In genomic region chr14:49868720-49869114, GRCh38 we compare ENCODE assay signal across 8 cellular contexts. TPM values are rescaled to one million over a fixed set of nuclear protein-coding genes. Genes with fewer than 3 reads are reported as not detected.
DNase-seq lines count a peak whose midpoint lies in the region; ATAC-seq and TF ChIP-seq lines count a peak whose summit lies in the region.

No MANE protein-coding gene starts in this region.

- DNase-seq in PC-3, result no peak
- DNase-seq in epithelial cell of esophagus (ENCODE audit: low read depth), result no peak
- peak; percentile 32 for DNase-seq in pons (ENCODE audit: low spot score)
- DNase-seq in stimulated activated CD4-positive, alpha-beta T cell treated with anti-CD3 and anti-CD28 coated beads, Interleukin-12 subunit alpha, Interleukin-12 subunit beta, amount 100 ng/mL, for 4 hours, result no peak
- no peak for DNase-seq in NCI-H2171 (lab: John Stamatoyannopoulos, UW)

- POLR2A ChIA-PET in PC-3 (lab: Charles Lee; ENCODE audit: unreplicated experiment), result interaction anchor here (0.7 to 1.4 kb wide), 12 partner anchors 20 to 270 kb away, joined by 3 to 22 read pairs (median 6); partner anchors contain the start of genes ARF6 and LRR1

- H3K4me2 ChIP-seq in DOHH2 (ENCODE audit: low read length) (peak overlapping the region; percentile 91), PC-3 (ENCODE audit: low read length) (peak overlapping the region; percentile 82)

- TSS peak; percentile 40 for BruUV-seq in PC-3 (replicated peaks; lab: Mats Ljungman, UMichigan)

- peak overlapping the region; percentile 48 for H3K9ac ChIP-seq in PC-3 (ENCODE audit: low read length)

- H3K27me3 ChIP-seq in DOHH2 (ENCODE audit: control insufficient read depth, low read length), result no peaks in the 10 kb centered on the region
- no peaks in the 10 kb centered on the region for H3K27me3 ChIP-seq in PC-3 (ENCODE audit: low read length)

- no peaks in the 10 kb centered on the region for H4K20me1 ChIP-seq in DOHH2 (ENCODE audit: control insufficient read depth, insufficient read depth, low read depth, low read length)
- no peaks in the 10 kb centered on the region for H4K20me1 ChIP-seq in PC-3 (ENCODE audit: low read length)

- H3F3A ChIP-seq in DOHH2 (ENCODE audit: control insufficient read depth, insufficient read depth) (peaks cover 35% of the 10 kb centered on the region), PC-3 (ENCODE audit: low read length, unreplicated experiment) (no peaks in the 10 kb centered on the region)

- H3K9me3 ChIP-seq in DOHH2 (ENCODE audit: control insufficient read depth, insufficient read depth, low read length) (no peaks in the 10 kb centered on the region), PC-3 (ENCODE audit: low read length) (no peaks in the 10 kb centered on the region)

- H3K36me3 ChIP-seq in DOHH2 (ENCODE audit: control insufficient read depth, low read length) (no peaks in the 10 kb centered on the region), PC-3 (ENCODE audit: low read depth, low read length) (no peaks in the 10 kb centered on the region)

- H3K4me1 ChIP-seq in DOHH2 (ENCODE audit: control insufficient read depth, low read length) (peaks cover 64% of the 10 kb centered on the region), PC-3 (ENCODE audit: insufficient read depth, low read length) (peaks cover 27% of the 10 kb centered on the region)

- ATAC-seq in PC-3 (no peak), HG02642 (IDR thresholded peaks at IDR 0.05; ENCODE audit: poor library complexity, unreplicated experiment) (no peak), HG03342 (IDR thresholded peaks at IDR 0.05; ENCODE audit: unreplicated experiment) (no peak)

- H3K79me2 ChIP-seq in DOHH2 (ENCODE audit: control insufficient read depth, low read length), result peaks cover 6% of the 10 kb centered on the region
- H3K79me2 ChIP-seq in PC-3 (ENCODE audit: low read length), result peaks cover 4% of the 10 kb centered on the region; the same call in 1 of the 2 replicates

- H3K4me3 ChIP-seq in DOHH2 (ENCODE audit: low read length), result peak overlapping the region; percentile 79
- peak overlapping the region; percentile 62 for H3K4me3 ChIP-seq in PC-3 (ENCODE audit: low read length)
- peak overlapping the region; percentile 35 for H3K4me3 ChIP-seq in epithelial cell of esophagus (ENCODE audit: low read length)

- H3K9me2 ChIP-seq in DOHH2 (replicated peaks; ENCODE audit: control insufficient read depth, low read length) (no peaks in the 10 kb centered on the region), PC-3 (replicated peaks; ENCODE audit: low read length) (no peaks in the 10 kb centered on the region)

- peak overlapping the region; percentile 85 for H3K27ac ChIP-seq in DOHH2 (ENCODE audit: low read depth, low read length)
- peak overlapping the region; percentile 67 for H3K27ac ChIP-seq in PC-3 (ENCODE audit: low read length)

- CTCF ChIA-PET in PC-3 (lab: Charles Lee), result interaction anchor here (0.6 to 1.3 kb wide), 7 partner anchors 11 to 239 kb away, joined by 3 to 10 read pairs (median 3); no protein-coding TSS in a partner anchor

- peak overlapping the region; percentile 52 for H2AFZ ChIP-seq in PC-3 (ENCODE audit: low read length)

- TF ChIP-seq CTCF in DOHH2 (IDR thresholded peaks at IDR 0.05; ENCODE audit: low read depth, low read length, poor library complexity, severe bottlenecking) (no peak), PC-3 (conservative IDR thresholded peaks at IDR 0.05; ENCODE audit: low read depth, low read length) (no peak), epithelial cell of esophagus (IDR thresholded peaks at IDR 0.05; ENCODE audit: insufficient read depth, low read depth, low read length, missing control alignments) (no peak)

- intact Hi-C loops in PC-3 (cut with micrococcal nuclease), result loop anchor here (1.0 to 5.0 kb wide), 6 partner anchors 20 to 194 kb away; no protein-coding TSS in a partner anchor

RNA-seq across cellular contexts. Expression of gene NEMF, which starts 16.1 kb away (rescaled TPM):
- total RNA-seq in PC-3 (2014; rRNA removed), result 52.9 and 54.0 TPM in 2 replicates

RNA-seq across cellular contexts. Expression of gene ARF6, which starts 24.2 kb away (rescaled TPM):
- total RNA-seq in PC-3 (2014; rRNA removed), result 86.4 and 107 TPM in 2 replicates
